Comparison of ENCODE assay signal across 3 cellular contexts in the genomic region with DNA sequence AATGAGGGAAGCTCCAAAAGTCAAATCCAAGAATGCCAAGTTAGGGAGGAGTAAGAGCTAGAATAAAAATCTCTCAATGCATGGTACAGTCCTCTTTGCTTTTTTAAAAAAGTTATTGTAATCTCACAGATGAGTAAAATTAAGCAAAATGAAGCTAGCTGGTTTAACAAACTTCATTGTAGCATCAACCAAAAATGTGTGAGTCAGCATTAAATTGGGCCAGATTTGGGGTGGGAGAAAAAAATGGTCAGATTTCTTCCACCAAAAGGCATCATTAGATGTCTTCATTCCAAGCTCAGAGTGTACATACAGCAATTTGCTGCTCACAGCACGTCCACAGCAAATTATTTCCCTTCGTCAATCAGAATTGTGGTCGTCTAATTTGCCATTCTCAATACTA.
TF ChIP-seq lines count a peak whose summit lies in the region.

No MANE protein-coding gene starts in this region.

TF ChIP-seq in A549, 52 proteins besides CTCF, POLR2A, EP300 and RAD21:
- TF ChIP-seq PHF8 (IDR thresholded peaks at IDR 0.05; ENCODE audit: borderline replicate concordance, low read depth): no peak
- peak; percentile 94 for TF ChIP-seq MAFK (IDR thresholded peaks at IDR 0.05; ENCODE audit: partially characterized antibody)

TF ChIP-seq in IMR-90, 13 proteins besides CTCF, POLR2A, EP300 and RAD21:
- no peak for TF ChIP-seq MXI1 (IDR thresholded peaks at IDR 0.05; ENCODE audit: borderline replicate concordance, low read depth, low read length)
- TF ChIP-seq NFE2L2 (IDR thresholded peaks at IDR 0.05; ENCODE audit: low read depth, low read length): no peak
- peak; percentile 87 for TF ChIP-seq MAFK (IDR thresholded peaks at IDR 0.05; ENCODE audit: low read depth, low read length)

TF ChIP-seq in H1, 55 proteins besides CTCF, POLR2A, EP300 and RAD21:
- TF ChIP-seq SAP30 (IDR thresholded peaks at IDR 0.05; ENCODE audit: insufficient read depth, insufficient replicate concordance, low read length) (no peak), SP4 (IDR thresholded peaks at IDR 0.05; ENCODE audit: low read length) (no peak), CBX5 (IDR thresholded peaks at IDR 0.05; ENCODE audit: low read depth, low read length) (no peak), CHD2 (IDR thresholded peaks at IDR 0.05; ENCODE audit: low read length) (no peak), PHF8 (conservative IDR thresholded peaks at IDR 0.05; ENCODE audit: low read depth, low read length) (no peak), HDAC6 (IDR thresholded peaks at IDR 0.05; ENCODE audit: low read depth, low read length) (no peak), MAFK (IDR thresholded peaks at IDR 0.05; ENCODE audit: low read depth, low read length) (peak; percentile 21; the same call in 1 of the 2 replicates)
- TF ChIP-seq, protein P1, sequence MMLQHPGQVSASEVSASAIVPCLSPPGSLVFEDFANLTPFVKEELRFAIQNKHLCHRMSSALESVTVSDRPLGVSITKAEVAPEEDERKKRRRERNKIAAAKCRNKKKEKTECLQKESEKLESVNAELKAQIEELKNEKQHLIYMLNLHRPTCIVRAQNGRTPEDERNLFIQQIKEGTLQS (IDR thresholded peaks at IDR 0.05; ENCODE audit: insufficient read depth, low read depth, low read length): no peak
